ENCODE assay signal across 32 cellular contexts in the genomic region with DNA sequence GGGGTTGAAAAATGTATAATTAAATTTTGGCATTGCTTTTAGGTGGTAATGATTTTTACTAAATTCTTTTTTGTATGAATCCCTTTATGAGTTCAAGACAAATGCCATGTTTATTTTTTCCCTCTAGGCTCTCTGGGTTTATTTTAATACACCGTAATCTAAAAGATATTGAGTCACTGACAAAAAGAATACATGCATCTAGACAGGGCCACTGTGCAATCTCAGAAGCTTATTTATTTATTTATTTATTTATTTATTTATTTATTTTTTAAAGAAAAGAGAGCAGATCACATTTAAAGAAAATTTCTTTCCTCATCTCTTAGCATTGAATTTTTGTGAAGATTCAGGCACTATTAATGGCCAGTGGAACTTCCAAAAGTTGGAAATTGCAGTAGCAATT.
"Had no signal": no experiment of that assay in that cellular context is flagged by ENCODE, and none has a peak within 500 bp of the region (broad histone marks: within the 10 kb centered on the region; RNA-seq: fewer than 3 reads in every experiment).

No MANE protein-coding gene starts in this region.

- H3K27ac ChIP-seq: adrenal gland, breast epithelium, cardiac muscle cell, coronary artery, dorsolateral prefrontal cortex, WERI-Rb-1 had no signal

- H3K4me1 ChIP-seq: breast epithelium had no signal

- H3K36me3 ChIP-seq: adrenal gland, breast epithelium, cardiac muscle cell, heart right ventricle, WERI-Rb-1 had no signal

- ATAC-seq: activated CD4-positive, CD25-positive, alpha-beta regulatory T cell treated with anti-CD3 and anti-CD28 coated beads, Interleukin-2, amount 50 U/mL, for 24 hours; activated CD8-positive, alpha-beta T cell treated with anti-CD3 and anti-CD28 coated beads for 36 hours; activated naive CD8-positive, alpha-beta T cell treated with anti-CD3 and anti-CD28 coated beads, Interleukin-2, amount 50 U/mL, for 24 hours; activated T-cell treated with anti-CD3 and anti-CD28 coated beads, Interleukin-2, amount 50 U/mL, for 4 hours; activated T-helper 17 cell treated with anti-CD3 and anti-CD28 coated beads, Interleukin-2, amount 50 U/mL, for 72 hours; esophagus mucosa; T-helper 17 cell had no signal

- H3K9me3 ChIP-seq: adrenal gland, breast epithelium had no signal

- H3K4me3 ChIP-seq: adrenal gland, body of pancreas, breast epithelium, cardiac muscle cell, coronary artery, dorsolateral prefrontal cortex had no signal

- H3K27me3 ChIP-seq: adrenal gland, body of pancreas, breast epithelium, cardiac muscle cell, heart right ventricle had no signal

- FAIRE-seq: frontal cortex had no signal

- DNase-seq: activated B cell treated with CpG ODN at 0.5 μM for 24 hours; activated CD4-positive, alpha-beta T cell treated with anti-CD3 and anti-CD28 coated beads for 48 hours; activated CD4-positive, alpha-beta T cell treated with anti-CD3 and anti-CD28 coated beads, Interleukin-2, amount 50 U/mL, for 1 hour; activated CD4-positive, alpha-beta T cell treated with anti-CD3 and anti-CD28 coated beads, Interleukin-2, amount 50 U/mL, for 48 hours; activated CD8-positive, alpha-beta memory T cell treated with anti-CD3 and anti-CD28 coated beads for 24 hours; activated CD8-positive, alpha-beta T cell treated with anti-CD3 and anti-CD28 coated beads for 36 hours; activated effector memory CD4-positive, alpha-beta T cell treated with Interleukin-2 at 50 U/mL for 16 hours; activated gamma-delta T cell treated with Interleukin-2 at 50 U/mL for 16 hours; activated naive CD4-positive, alpha-beta T cell treated with anti-CD3 and anti-CD28 coated beads, Interleukin-2, amount 50 U/mL, for 16 hours; activated naive CD4-positive, alpha-beta T cell treated with Interleukin-2 at 50 U/mL for 16 hours; activated naive CD8-positive, alpha-beta T cell treated with anti-CD3 and anti-CD28 coated beads for 36 hours; activated naive CD8-positive, alpha-beta T cell treated with anti-CD3 and anti-CD28 coated beads, Interleukin-2, amount 50 U/mL, for 24 hours; activated T-cell treated with anti-CD3 and anti-CD28 coated beads, Interleukin-2, amount 50 U/mL, for 4 hours; amygdala; aorta; effector memory CD4-positive, alpha-beta T cell; foreskin fibroblast; T-helper 1 cell; T-helper 17 cell; T1000; WERI-Rb-1 had no signal
